ENCODE assay signal across 8 cellular contexts in genomic region chr3:112990672-112991602, GRCh38. TPM values are rescaled to one million over a fixed set of nuclear protein-coding genes. Genes with fewer than 3 reads are reported as not detected.
DNase-seq lines count a peak whose midpoint lies in the region; ATAC-seq and TF ChIP-seq lines count a peak whose summit lies in the region.

Gene GTPBP8, plus strand, starts transcription at chr3:112990984. Its CDS starts 16 bp downstream, at chr3:112991000.

- H3K4me3 ChIP-seq in prostate gland (peak within 1 kb of the TSS; percentile 56 to 60), urinary bladder (ENCODE audit: low read depth, low read length) (peak within 1 kb of the TSS; percentile 72)

- intact Hi-C loops in left ventricle myocardium superior (cut with micrococcal nuclease) (no loop called here), prostate gland (cut with DNase I) (no loop called here)

- no peaks in the 10 kb centered on the region for H3K36me3 ChIP-seq in prostate gland
- H3K36me3 ChIP-seq in urinary bladder (ENCODE audit: insufficient read depth): no peaks in the 10 kb centered on the region

- H3K36me3 Mint-ChIP-seq in T-helper 1 cell treated with Interleukin-12 subunit alpha and Interleukin-12 subunit beta and Interleukin-4 antibody, amounts not matched to agents 30 μg/mL and 1 μg/mL, for 36 hours (ENCODE audit: low read depth): peaks cover 16% of the 10 kb centered on the region

- H3K9me3 ChIP-seq in prostate gland: no peaks in the 10 kb centered on the region

- H3K4me1 ChIP-seq in prostate gland (replicated peaks) (no peaks in the 10 kb centered on the region), urinary bladder (ENCODE audit: insufficient read depth) (no peaks in the 10 kb centered on the region)

- TF ChIP-seq CTCF in GM13977 (IDR thresholded peaks at IDR 0.05; ENCODE audit: extremely low read depth, insufficient read depth, missing control alignments) (no peak), prostate gland (IDR thresholded peaks at IDR 0.05) (peak in 1 of 4 experiments; percentile 16)

- 1% methylated on average over 70 of the region's 70 CpGs for WGBS in prostate gland
- 1% methylated on average over 70 of the region's 70 CpGs for WGBS in urinary bladder

- peaks cover 65% of the 10 kb centered on the region for H3K4me1 Mint-ChIP-seq in T-helper 1 cell treated with Interleukin-12 subunit alpha and Interleukin-12 subunit beta and Interleukin-4 antibody, amounts not matched to agents 30 μg/mL and 1 μg/mL, for 36 hours (ENCODE audit: low read depth)

- peak; percentile 76 for TF ChIP-seq POLR2A in prostate gland (IDR thresholded peaks at IDR 0.05)

- peak within 1 kb of the TSS; percentile 97 for H3K27ac Mint-ChIP-seq in T-helper 1 cell treated with Interleukin-12 subunit alpha and Interleukin-12 subunit beta and Interleukin-4 antibody, amounts not matched to agents 30 μg/mL and 1 μg/mL, for 36 hours

- ATAC-seq in HG02884 (IDR thresholded peaks at IDR 0.05; ENCODE audit: unreplicated experiment) (peak; percentile 83), left ventricle myocardium superior (peak; percentile 99)

- in situ Hi-C loops in GM13977 (cut with MboI; ENCODE audit: low pct_unique_long_range_greater_than_20kb, low sequenced_read_pairs, unreplicated experiment): loop anchor here (25.0 kb wide), 1 partner anchor 879 kb away; no protein-coding TSS in a partner anchor

- no peaks in the 10 kb centered on the region for H3K27me3 Mint-ChIP-seq in T-helper 1 cell treated with Interleukin-12 subunit alpha and Interleukin-12 subunit beta and Interleukin-4 antibody, amounts not matched to agents 30 μg/mL and 1 μg/mL, for 36 hours (ENCODE audit: low read depth)

- DNase-seq in GM13977 (ENCODE audit: low spot score) (peak; percentile 77), NCI-H1694 (lab: John Stamatoyannopoulos, UW) (peak; percentile 73), amygdala (lab: John Stamatoyannopoulos, UW) (peak; percentile 32 to 92 (median 84)), left ventricle myocardium superior (peak; percentile 96), prostate gland (ENCODE audit: low spot score) (peak; percentile 89)

- H3K9me3 Mint-ChIP-seq in T-helper 1 cell treated with Interleukin-12 subunit alpha and Interleukin-12 subunit beta and Interleukin-4 antibody, amounts not matched to agents 30 μg/mL and 1 μg/mL, for 36 hours: no peaks in the 10 kb centered on the region

- H3K27ac ChIP-seq in prostate gland (peak within 1 kb of the TSS; percentile 92 to 94), urinary bladder (ENCODE audit: low read depth) (peak within 1 kb of the TSS; percentile 96)

- no peaks in the 10 kb centered on the region for H3K27me3 ChIP-seq in prostate gland (replicated peaks; ENCODE audit: insufficient read depth)

- peak within 1 kb of the TSS; percentile 90 for H3K4me3 Mint-ChIP-seq in T-helper 1 cell treated with Interleukin-12 subunit alpha and Interleukin-12 subunit beta and Interleukin-4 antibody, amounts not matched to agents 30 μg/mL and 1 μg/mL, for 36 hours

RNA-seq across cellular contexts. Expression of gene GTPBP8, which starts in this region (rescaled TPM):
- total RNA-seq in left ventricle myocardium superior (34.6 TPM), prostate gland (10 to 100 TPM; 12.4 to 18.7 TPM), urinary bladder (25.3 TPM)
- polyA plus RNA-seq in urinary bladder: 15.4 TPM

Comparison
In these comparisons a context has a peak if more than half of its experiments do, and no peak if none do; other contexts are left out.
1. Peak in every context shown above with its lines: DNase-seq, ATAC-seq, H3K4me3 ChIP-seq and H3K27ac ChIP-seq.